10 cellular contexts compared by ENCODE assay signal in the genomic region with DNA sequence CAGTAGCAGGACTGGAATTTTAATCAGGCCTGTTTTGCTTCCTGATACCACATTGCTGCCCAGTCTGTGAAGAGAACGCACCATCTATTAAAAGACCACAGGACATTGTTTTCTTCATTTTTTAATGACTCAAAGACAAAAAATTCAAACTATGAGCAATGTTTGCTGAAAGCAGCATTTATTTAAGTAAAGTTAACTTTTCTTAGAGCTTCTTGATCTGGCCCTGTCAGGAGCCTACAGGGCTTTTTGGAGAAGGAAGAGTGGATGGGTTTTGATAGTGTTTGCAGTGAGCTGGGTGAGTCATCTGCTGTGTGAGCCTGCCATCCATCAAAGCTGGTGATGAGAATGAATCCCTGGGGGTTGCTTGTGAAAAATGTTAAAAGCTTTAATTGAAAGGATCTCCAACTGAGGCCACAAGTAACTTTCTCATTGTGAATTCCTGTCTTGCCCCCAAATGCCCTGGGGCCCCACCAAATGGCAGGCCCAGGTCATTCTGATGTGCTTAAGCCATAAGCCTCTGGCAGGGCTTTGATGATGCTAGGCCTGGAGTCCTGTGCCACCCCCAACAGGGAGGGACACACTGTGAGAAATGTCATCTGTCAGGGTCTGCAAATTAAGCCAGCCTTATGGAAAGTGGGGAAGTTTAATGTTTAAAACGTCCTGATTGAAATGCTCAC.
DNase-seq lines count a peak whose midpoint lies in the region; TF ChIP-seq lines count a peak whose summit lies in the region.
"Had no signal": no experiment of that assay in that cellular context is flagged by ENCODE, and none has a peak within 500 bp of the region (broad histone marks: within the 10 kb centered on the region; RNA-seq: fewer than 3 reads in every experiment).

No MANE protein-coding gene starts in this region.

- H3K9me3 ChIP-seq in H9 (ENCODE audit: control insufficient read depth, low read depth, low read length) = no peaks in the 10 kb centered on the region
- no peaks in the 10 kb centered on the region for H3K9me3 ChIP-seq in Peyer's patch
- H3K9me3 ChIP-seq: esophagus squamous epithelium had no signal

- no peak overlapping the region for H3K14ac ChIP-seq in H9 (ENCODE audit: insufficient read depth, low read length)

- no peaks in the 10 kb centered on the region for H3K27me3 ChIP-seq in H9 (ENCODE audit: insufficient read depth, low read length)
- H3K27me3 ChIP-seq in Peyer's patch = no peaks in the 10 kb centered on the region
- H3K27me3 ChIP-seq: esophagus squamous epithelium had no signal

- no peak overlapping the region for H2BK20ac ChIP-seq in H9 (ENCODE audit: low read depth, low read length, poor library complexity, severe bottlenecking)

- no peak overlapping the region for H3K27ac ChIP-seq in H9 (ENCODE audit: insufficient read length, low read depth, low read length)
- no peak overlapping the region for H3K27ac ChIP-seq in Peyer's patch
- H3K27ac ChIP-seq: esophagus squamous epithelium had no signal

- H3K4ac ChIP-seq in H9 (ENCODE audit: low read depth, low read length) = no peak overlapping the region

- H2BK15ac ChIP-seq in H9 (ENCODE audit: low read depth, low read length) = no peak overlapping the region

- H4K91ac ChIP-seq in H9 (ENCODE audit: insufficient read length, low read depth, low read length) = no peak overlapping the region

- no CpG with 5 or more reads among the region's 2 CpGs for WGBS in H9 (ENCODE audit: extremely low coverage, insufficient read length, low lambda C conversion rate)

- no peak for TF ChIP-seq CTCF in osteocyte (IDR thresholded peaks at IDR 0.05)
- no peak for TF ChIP-seq CTCF in H9 (conservative IDR thresholded peaks at IDR 0.05)
- TF ChIP-seq CTCF in GM13976 (IDR thresholded peaks at IDR 0.05; ENCODE audit: borderline replicate concordance, control extremely low read depth, extremely low read depth, insufficient read depth, missing control alignments) = no peak
- no peak for TF ChIP-seq CTCF in Peyer's patch (IDR thresholded peaks at IDR 0.05)

- no peak overlapping the region for H3K56ac ChIP-seq in H9 (ENCODE audit: insufficient read length, low read depth, low read length)

- H2AFZ ChIP-seq in H9 (ENCODE audit: low read length) = no peak overlapping the region

- H3K9ac ChIP-seq in H9 (ENCODE audit: extremely low read depth, insufficient read length, low read length) = no peak overlapping the region

- no peaks in the 10 kb centered on the region for H3K9me3 Mint-ChIP-seq in osteocyte (ENCODE audit: unreplicated experiment)
- peaks cover under 1 to 3% of the 10 kb centered on the region in 2 experiments; a peak in 3 of 5 replicates for H3K9me3 Mint-ChIP-seq in H9

- H3K4me3 ChIP-seq in Peyer's patch = no peak overlapping the region
- H3K4me3 ChIP-seq: esophagus squamous epithelium had no signal

- H3K4me3 Mint-ChIP-seq in osteocyte (ENCODE audit: unreplicated experiment) (no peak overlapping the region), H9 (no peak overlapping the region)

- H3K27ac Mint-ChIP-seq in osteocyte (ENCODE audit: unreplicated experiment) = peak overlapping the region; percentile 94
- H3K27ac Mint-ChIP-seq in H9 = no peak overlapping the region

- no peak overlapping the region for H2BK12ac ChIP-seq in H9 (ENCODE audit: insufficient read length, low read depth, low read length)

- no peak overlapping the region for H3K23ac ChIP-seq in H9 (ENCODE audit: insufficient read length, low read depth, low read length)

- no peak overlapping the region for H2BK120ac ChIP-seq in H9 (ENCODE audit: low read depth, low read length, poor library complexity, severe bottlenecking)

- no peak overlapping the region for H4K5ac ChIP-seq in H9 (ENCODE audit: insufficient read length, low read depth, low read length)

- H3K4me1 ChIP-seq in H9 (ENCODE audit: insufficient read depth, low read length) = peaks cover 3% of the 10 kb centered on the region; the same call in 1 of the 2 replicates
- no peaks in the 10 kb centered on the region for H3K4me1 ChIP-seq in Peyer's patch
- H3K4me1 ChIP-seq: esophagus squamous epithelium had no signal

- H4K20me1 ChIP-seq in H9 (ENCODE audit: control insufficient read depth, insufficient read depth, insufficient read length) = no peaks in the 10 kb centered on the region

- H3K23me2 ChIP-seq in H9 (ENCODE audit: insufficient read length, low read depth, low read length, poor library complexity, severe bottlenecking) = no peaks in the 10 kb centered on the region

- no peak overlapping the region for H2AK5ac ChIP-seq in H9 (ENCODE audit: insufficient read length, low read length)

- H3K36me3 Mint-ChIP-seq in osteocyte (ENCODE audit: unreplicated experiment) (no peaks in the 10 kb centered on the region), H9 (ENCODE audit: insufficient read depth in 1 of 3, low read depth in 3 of 3) (peaks cover under 1% of the 10 kb centered on the region in 3 experiments; a peak in 2 of 7 replicates)

- no peak overlapping the region for H4K8ac ChIP-seq in H9 (replicated peaks; ENCODE audit: insufficient read length, low read depth, low read length)

- no peaks in the 10 kb centered on the region for H3K79me2 ChIP-seq in H9 (ENCODE audit: insufficient read depth, low read length)

- no peak overlapping the region for H3T11ph ChIP-seq in H9 (ENCODE audit: low read length)

- TF ChIP-seq POLR2A in Peyer's patch (IDR thresholded peaks at IDR 0.05) = no peak

- H3K27me3 Mint-ChIP-seq in osteocyte (ENCODE audit: unreplicated experiment) (no peaks in the 10 kb centered on the region), H9 (ENCODE audit: low read depth) (no peaks in the 10 kb centered on the region)

- peaks cover 51% of the 10 kb centered on the region for H3K4me1 Mint-ChIP-seq in osteocyte (ENCODE audit: unreplicated experiment)
- peaks cover 24 to 31% of the 10 kb centered on the region in 2 experiments for H3K4me1 Mint-ChIP-seq in H9

- no peak overlapping the region for H3K18ac ChIP-seq in H9 (ENCODE audit: insufficient read length, low read depth, low read length)

- DNase-seq in GM03348 (ENCODE audit: low spot score) (peak; percentile 80), NCI-H226 (peak; percentile 86), ecto neural progenitor cell (ENCODE audit: low spot score) (peak; percentile 85), osteocyte (ENCODE audit: extremely low spot score, unreplicated experiment) (peak; percentile 84), H9 (no peak), GM13976 (ENCODE audit: low spot score) (no peak), Peyer's patch (no peak), NOMO-1 treated with DMSO at 0.1 percent for 48 hours (lab: John Stamatoyannopoulos, UW; ENCODE audit: unreplicated experiment) (no peak)
- DNase-seq: activated T-cell treated with anti-CD3 and anti-CD28 coated beads for 4 hours, esophagus squamous epithelium had no signal

- no peak overlapping the region for H2BK5ac ChIP-seq in H9 (ENCODE audit: insufficient read length, low read length)

- in situ Hi-C loops in GM13976 (cut with MboI; ENCODE audit: low sequenced_read_pairs, unreplicated experiment) = no loop called here

- H3K4me2 ChIP-seq in H9 (ENCODE audit: insufficient read depth, insufficient read length, low read length) = no peak overlapping the region

- H3K36me3 ChIP-seq in Peyer's patch = no peaks in the 10 kb centered on the region
- H3K36me3 ChIP-seq: esophagus squamous epithelium had no signal

- H3K79me1 ChIP-seq in H9 (ENCODE audit: insufficient read depth, low read depth, low read length, poor library complexity, severe bottlenecking) = no peaks in the 10 kb centered on the region

Comparison
In these comparisons a context has a peak if more than half of its experiments do, and no peak if none do; other contexts are left out.
1. DNase-seq: peak in GM03348 (single experiment), NCI-H226 (single experiment), ecto neural progenitor cell (single experiment) and osteocyte (single experiment); none in H9 (single experiment), GM13976 (single experiment), Peyer's patch (0 of 3) and NOMO-1 treated with DMSO at 0.1 percent for 48 hours (single experiment).